Comparison of ENCODE assay signal across 22 cellular contexts in the genomic region with DNA sequence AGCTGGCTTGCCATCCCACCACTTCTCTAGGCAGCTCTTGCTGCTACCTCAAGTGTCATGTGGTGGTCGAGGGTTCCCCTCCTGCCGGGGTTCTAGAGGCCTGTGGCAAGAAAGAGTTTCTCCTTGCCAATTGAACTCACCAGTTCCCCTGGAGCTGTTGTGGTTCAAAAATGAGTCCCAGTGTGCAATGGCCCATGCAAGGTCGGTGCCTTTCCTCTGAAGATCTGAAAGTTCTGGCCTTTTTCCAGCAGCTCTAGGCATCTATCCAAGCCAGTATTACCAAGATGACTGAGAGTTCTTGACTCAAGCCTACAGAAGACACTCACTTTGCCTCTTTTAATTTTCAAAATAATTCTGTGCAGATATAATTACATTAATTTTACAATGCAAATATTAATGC.
DNase-seq lines count a peak whose midpoint lies in the region; ATAC-seq, FAIRE-seq and TF ChIP-seq lines count a peak whose summit lies in the region.
"Had no signal": no experiment of that assay in that cellular context is flagged by ENCODE, and none has a peak within 500 bp of the region (broad histone marks: within the 10 kb centered on the region; RNA-seq: fewer than 3 reads in every experiment).

No MANE protein-coding gene starts in this region.

- DNase-seq in Caki2 (ENCODE audit: low read depth) = peak; percentile 18
- DNase-seq in GM12892 (ENCODE audit: insufficient read length) = no peak
- peak; percentile 79 for DNase-seq in NCI-H446 treated with DMSO at 0.1 percent for 48 hours (lab: John Stamatoyannopoulos, UW)
- peak; percentile 5 to 56 for DNase-seq in fibroblast of lung (ENCODE audit: low read depth in 2 of 2)
- DNase-seq in NCI-H1417 treated with DMSO at 0.1 percent for 48 hours (lab: John Stamatoyannopoulos, UW) = no peak
- no peak for DNase-seq in globus pallidus (ENCODE audit: low spot score)
- DNase-seq in germinal center (ENCODE audit: low spot score) = no peak
- DNase-seq: activated CD4-positive, alpha-beta T cell treated with anti-CD3 and anti-CD28 coated beads, Interleukin-2, amount 10 ng/mL, durations not matched to agents 24 days and 14 days; activated naive CD4-positive, alpha-beta T cell; CD8-positive, alpha-beta memory T cell; dorsolateral prefrontal cortex; GDM1; mammary epithelial cell; naive thymus-derived CD8-positive, alpha-beta T cell; NCI-H187; stimulated activated CD4-positive, alpha-beta T cell treated with anti-CD3 and anti-CD28 coated beads, Interleukin-4, amount 100 ng/mL, for 1 hour had no signal

- H3K27ac ChIP-seq in fibroblast of lung (ENCODE audit: insufficient read depth, low read length) = no peak overlapping the region
- H3K27ac ChIP-seq: dorsolateral prefrontal cortex had no signal

- no peak for TF ChIP-seq CTCF in fibroblast of lung (conservative IDR thresholded peaks at IDR 0.05 in 1 of 2, IDR thresholded peaks at IDR 0.05 in 1 of 2; ENCODE audit: low read depth in 1 of 2, low read length in 2 of 2)

- no peak overlapping the region for H3K9ac ChIP-seq in fibroblast of lung (ENCODE audit: insufficient read depth, low read length)

- no peak for TF ChIP-seq POLR2A in GM12892 (IDR thresholded peaks at IDR 0.05; ENCODE audit: low read depth, low read length)

- no peak overlapping the region for H3K4me3 ChIP-seq in fibroblast of lung (replicated peaks in 1 of 4; ENCODE audit: control extremely low read depth in 1 of 4, insufficient read depth in 1 of 4, low read depth in 3 of 4, low read length in 4 of 4)
- H3K4me3 ChIP-seq: dorsolateral prefrontal cortex had no signal

- ATAC-seq in HG02852 (IDR thresholded peaks at IDR 0.05; ENCODE audit: unreplicated experiment) = no peak
- ATAC-seq: esophagus mucosa; naive thymus-derived CD8-positive, alpha-beta T cell; Panc1 had no signal

- peak; percentile 36 for FAIRE-seq in GM12892 (lab: Jason Lieb, UNC)
- FAIRE-seq: H54, HTR-8/SVneo, TTC549 had no signal

- H3K27me3 ChIP-seq in fibroblast of lung (ENCODE audit: control insufficient read depth, insufficient read depth, low read length) = no peaks in the 10 kb centered on the region
- H3K27me3 ChIP-seq: dorsolateral prefrontal cortex had no signal

- no peaks in the 10 kb centered on the region for H3K79me2 ChIP-seq in fibroblast of lung (ENCODE audit: control insufficient read depth, insufficient read depth, low read length)

- H4K20me1 ChIP-seq in fibroblast of lung (ENCODE audit: control insufficient read depth, extremely low read depth, insufficient read depth, low read length) = no peaks in the 10 kb centered on the region

- no peaks in the 10 kb centered on the region for H3K36me3 ChIP-seq in fibroblast of lung (ENCODE audit: control insufficient read depth, insufficient read depth, low read length)

- no peak overlapping the region for H2AFZ ChIP-seq in fibroblast of lung (ENCODE audit: low read length)

- in situ Hi-C loops in Caki2 (cut with HindIII; ENCODE audit: low pct_unique_long_range_greater_than_20kb, low sequenced_read_pairs) = no loop called here

- peaks cover 6% of the 10 kb centered on the region for H3K4me1 ChIP-seq in fibroblast of lung (ENCODE audit: control insufficient read depth, extremely low read depth, insufficient read depth, low read length)

- H3K9me3 ChIP-seq in fibroblast of lung (ENCODE audit: control insufficient read depth, insufficient read depth, low read depth, low read length) = no peaks in the 10 kb centered on the region

- no peak overlapping the region for H3K4me2 ChIP-seq in fibroblast of lung (ENCODE audit: extremely low read depth, insufficient read depth, low read length)

Comparison
In these comparisons a context has a peak if more than half of its experiments do, and no peak if none do; other contexts are left out.
1. DNase-seq: peak in Caki2 (single experiment), NCI-H446 treated with DMSO at 0.1 percent for 48 hours (single experiment) and fibroblast of lung (2 of 2); none in GM12892 (single experiment), NCI-H1417 treated with DMSO at 0.1 percent for 48 hours (single experiment), globus pallidus (single experiment) and germinal center (single experiment).